Comparison of ENCODE assay signal across 8 cellular contexts in the genomic region with DNA sequence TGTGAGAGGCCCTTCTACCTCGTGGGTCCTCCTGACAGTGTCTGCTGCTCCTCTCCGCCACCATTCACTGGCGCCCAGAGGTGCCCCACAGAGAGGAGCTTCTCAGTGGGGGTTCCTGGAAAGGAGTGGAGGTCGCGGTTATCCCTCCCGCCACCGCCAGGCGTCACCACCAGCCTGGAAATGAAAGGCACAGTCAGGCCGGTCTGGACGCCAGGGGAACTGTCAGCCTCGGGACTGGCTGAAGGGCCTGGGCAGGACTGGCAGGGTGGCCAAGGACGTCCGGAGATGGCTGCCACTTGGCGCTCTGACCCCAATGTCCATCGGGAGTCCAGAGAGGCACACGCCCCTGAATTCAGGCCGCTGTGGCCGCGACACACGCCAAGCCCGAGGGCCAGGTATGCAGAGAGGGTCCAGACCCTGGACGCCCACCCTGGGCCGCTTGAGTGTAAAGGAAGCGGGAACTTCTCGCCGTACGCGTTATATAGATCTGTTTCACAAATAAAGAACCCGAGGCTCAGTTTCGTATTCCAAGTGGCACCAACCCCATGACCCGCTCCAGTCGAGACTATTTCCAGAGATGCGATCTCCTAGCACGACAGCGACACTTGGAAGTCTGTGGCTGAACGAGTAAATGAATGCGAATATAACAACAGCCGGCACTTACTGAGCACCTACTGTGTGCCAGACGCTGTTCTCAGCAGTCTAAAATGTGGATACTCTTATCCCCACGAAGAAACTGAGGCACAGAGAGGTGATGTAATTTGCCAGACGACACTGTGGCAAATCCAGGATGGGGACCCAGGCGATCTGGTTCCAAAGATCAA. TPM values are rescaled to one million over a fixed set of nuclear protein-coding genes. Genes with fewer than 3 reads are reported as not detected.
DNase-seq lines count a peak whose midpoint lies in the region; ATAC-seq and TF ChIP-seq lines count a peak whose summit lies in the region.

No MANE protein-coding gene starts in this region.

- peak overlapping the region; percentile 49 to 51 for H3K4me3 ChIP-seq in tibial artery

- H3K9me3 Mint-ChIP-seq in activated naive CD8-positive, alpha-beta T cell treated with anti-CD3 and anti-CD28 coated beads, Interleukin-2, amount 10 ng/mL, durations not matched to agents 7 days and 5 days: no peaks in the 10 kb centered on the region

- H3K9me3 ChIP-seq in tibial artery: no peaks in the 10 kb centered on the region

- peak; percentile 81 to 85 for DNase-seq in NCI-H524 (lab: John Stamatoyannopoulos, UW)
- no peak for DNase-seq in NCI-H524 treated with DMSO at 0.1 percent for 48 hours (lab: John Stamatoyannopoulos, UW)
- peak; percentile 83 for DNase-seq in M059J (ENCODE audit: low read depth)
- peak; percentile 49 to 66 for DNase-seq in SW 1271 (lab: John Stamatoyannopoulos, UW)
- DNase-seq in activated naive CD8-positive, alpha-beta T cell treated with anti-CD3 and anti-CD28 coated beads, Interleukin-2, amount 10 ng/mL, durations not matched to agents 7 days and 5 days: peak; percentile 91
- DNase-seq in cardiac septum (ENCODE audit: low spot score): peak; percentile 94
- DNase-seq in pons (ENCODE audit: low spot score): peak; percentile 74
- DNase-seq in tibial artery: peak; percentile 92 to 96

- intact Hi-C loops in cardiac septum (cut with DNase I): loop anchor here (1.0 to 5.0 kb wide), 2 partner anchors 127 to 214 kb away; no protein-coding TSS in a partner anchor
- intact Hi-C loops in tibial artery (cut with DNase I; ENCODE audit: low total_unique reads): loop anchor here (5.0 to 10.0 kb wide), 2 partner anchors 284 to 427 kb away; a partner anchor contains a TSS

- peaks cover 27% of the 10 kb centered on the region for H3K4me1 Mint-ChIP-seq in activated naive CD8-positive, alpha-beta T cell treated with anti-CD3 and anti-CD28 coated beads, Interleukin-2, amount 10 ng/mL, durations not matched to agents 7 days and 5 days

- POLR2A ChIA-PET in activated naive CD8-positive, alpha-beta T cell treated with anti-CD3 and anti-CD28 coated beads, Interleukin-2, amount 10 ng/mL, durations not matched to agents 7 days and 5 days (lab: Charles Lee): interaction anchor here (1.0 kb wide), 1 partner anchor 140 kb away, joined by 3 read pairs; a partner anchor contains a TSS

- H3K4me1 ChIP-seq in tibial artery: peaks cover 0 to 49% (median 27%) of the 10 kb centered on the region in 4 donors

- H3K27ac ChIP-seq in tibial artery: peak overlapping the region; percentile 83 to 90

- no peak overlapping the region for H3K27ac Mint-ChIP-seq in activated naive CD8-positive, alpha-beta T cell treated with anti-CD3 and anti-CD28 coated beads, Interleukin-2, amount 10 ng/mL, durations not matched to agents 7 days and 5 days

- peak overlapping the region; percentile 76 for H3K4me3 Mint-ChIP-seq in activated naive CD8-positive, alpha-beta T cell treated with anti-CD3 and anti-CD28 coated beads, Interleukin-2, amount 10 ng/mL, durations not matched to agents 7 days and 5 days

- no peaks in the 10 kb centered on the region for H3K36me3 ChIP-seq in tibial artery

- ATAC-seq in activated naive CD8-positive, alpha-beta T cell treated with anti-CD3 and anti-CD28 coated beads, Interleukin-2, amount 10 ng/mL, durations not matched to agents 7 days and 5 days (ENCODE audit: low read depth): peak; percentile 36

- no peaks in the 10 kb centered on the region for H3K27me3 ChIP-seq in tibial artery

- peak; percentile 93 to 100 for TF ChIP-seq CTCF in tibial artery (IDR thresholded peaks at IDR 0.05)

- no peaks in the 10 kb centered on the region for H3K36me3 Mint-ChIP-seq in activated naive CD8-positive, alpha-beta T cell treated with anti-CD3 and anti-CD28 coated beads, Interleukin-2, amount 10 ng/mL, durations not matched to agents 7 days and 5 days

- peaks cover 37% of the 10 kb centered on the region for H3K27me3 Mint-ChIP-seq in activated naive CD8-positive, alpha-beta T cell treated with anti-CD3 and anti-CD28 coated beads, Interleukin-2, amount 10 ng/mL, durations not matched to agents 7 days and 5 days

RNA-seq across cellular contexts. Expression of a gene that starts 7.6 kb away (rescaled TPM):
- 3.5 and 5.2 TPM in 2 replicates for total RNA-seq in M059J (2014; rRNA removed; shearing (Covaris generic))
- under 1 TPM in 1 of 2 experiments, not detected in 1; 0.14 TPM for total RNA-seq in activated naive CD8-positive, alpha-beta T cell treated with anti-CD3 and anti-CD28 coated beads, Interleukin-2, amount 10 ng/mL, durations not matched to agents 7 days and 5 days
- 4.4 TPM for total RNA-seq in cardiac septum
